14 cellular contexts compared by ENCODE assay signal in the genomic region with DNA sequence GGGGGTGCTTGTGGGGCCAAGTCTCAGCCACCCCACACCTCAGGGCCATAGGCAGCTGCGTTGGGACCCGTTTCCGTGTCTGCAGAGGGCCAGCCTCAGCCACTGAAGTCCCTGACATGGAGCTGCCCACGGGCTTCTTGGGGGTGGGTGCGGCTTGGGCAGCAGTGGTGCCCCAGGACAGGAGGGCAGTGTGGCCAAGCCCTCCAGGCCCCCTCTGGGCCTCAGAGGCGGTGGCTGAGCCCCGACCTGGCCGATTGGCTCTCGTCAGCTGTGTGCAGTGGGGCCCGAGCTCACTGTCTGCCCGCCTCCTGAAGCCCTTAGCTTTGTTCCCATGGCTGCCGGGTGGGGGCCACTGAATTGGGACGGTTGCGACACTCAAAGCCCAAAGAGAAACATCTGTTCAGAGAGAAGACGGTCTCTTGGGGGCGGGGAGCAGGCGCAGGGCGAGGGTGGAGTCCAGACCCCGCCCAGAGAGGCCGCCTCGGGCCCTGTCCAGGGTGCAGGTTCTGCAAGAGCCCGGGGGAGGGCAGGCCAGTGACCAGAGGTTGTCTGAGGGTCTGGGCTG. TPM values are rescaled to one million over a fixed set of nuclear protein-coding genes. Genes with fewer than 3 reads are reported as not detected.
A peak's percentile ranks its signal among the peaks of the same experiment; 100 is the strongest.
DNase-seq lines count a peak whose midpoint lies in the region; ATAC-seq and TF ChIP-seq lines count a peak whose summit lies in the region.
"Had no signal": no experiment of that assay in that cellular context is flagged by ENCODE, and none has a peak within 500 bp of the region (broad histone marks: within the 10 kb centered on the region; RNA-seq: fewer than 3 reads in every experiment).

No MANE protein-coding gene starts in this region.

- H3K9me3 Mint-ChIP-seq in GM23338 (no peaks in the 10 kb centered on the region), MCF 10A (ENCODE audit: unreplicated experiment) (no peaks in the 10 kb centered on the region)
- H3K9me3 Mint-ChIP-seq: stimulated activated naive B cell treated with anti-CD40 and anti-IgM and Interleukin-4, amounts not matched to agents 10 μg/mL and 1 μg/mL and 100 μg/mL, for 72 hours had no signal

- H3K27me3 ChIP-seq in GM23338 (ENCODE audit: insufficient read depth), result no peaks in the 10 kb centered on the region
- H3K27me3 ChIP-seq: upper lobe of left lung had no signal

- no peaks in the 10 kb centered on the region; the same call in 2 of the 3 replicates for H3K36me3 Mint-ChIP-seq in GM23338 (ENCODE audit: low read depth)
- no peaks in the 10 kb centered on the region for H3K36me3 Mint-ChIP-seq in MCF 10A (ENCODE audit: insufficient read depth, unreplicated experiment)
- H3K36me3 Mint-ChIP-seq: stimulated activated naive B cell treated with anti-CD40 and anti-IgM and Interleukin-4, amounts not matched to agents 10 μg/mL and 1 μg/mL and 100 μg/mL, for 72 hours had no signal

- POLR2A ChIA-PET in MCF 10A (lab: Yijun Ruan, JAX), result interaction anchor here (0.7 kb wide), 1 partner anchor 149 kb away, joined by 4 read pairs; no protein-coding TSS in a partner anchor

- no peak overlapping the region for H3K4me3 ChIP-seq in GM23338
- H3K4me3 ChIP-seq: gastrocnemius medialis, upper lobe of left lung had no signal

- no peaks in the 10 kb centered on the region for H4K20me1 ChIP-seq in GM23338 (replicated peaks; ENCODE audit: insufficient read depth)

- H3K79me2 ChIP-seq in GM23338 (replicated peaks; ENCODE audit: insufficient read depth), result no peaks in the 10 kb centered on the region

- intact Hi-C loops in MCF 10A (cut with micrococcal nuclease), result no loop called here

- no peak overlapping the region for H3K27ac ChIP-seq in GM23338 (ENCODE audit: low read depth)
- H3K27ac ChIP-seq: gastrocnemius medialis, upper lobe of left lung had no signal

- CTCF ChIA-PET in MCF 10A (lab: Yijun Ruan, JAX), result interaction anchor here (1.0 to 1.4 kb wide), 2 partner anchors 50 to 54 kb away, joined by 3 to 4 read pairs; no protein-coding TSS in a partner anchor

- no peaks in the 10 kb centered on the region for H3K4me1 ChIP-seq in GM23338 (ENCODE audit: insufficient read depth)
- H3K4me1 ChIP-seq: gastrocnemius medialis had no signal

- H3K9me2 ChIP-seq in GM23338 (ENCODE audit: insufficient read depth), result no peaks in the 10 kb centered on the region

- no peak overlapping the region for H3K4me2 ChIP-seq in GM23338

- H3K27ac Mint-ChIP-seq in GM23338 (no peak overlapping the region), MCF 10A (ENCODE audit: low read depth, unreplicated experiment) (no peak overlapping the region)
- H3K27ac Mint-ChIP-seq: stimulated activated naive B cell treated with anti-CD40 and anti-IgM and Interleukin-4, amounts not matched to agents 10 μg/mL and 1 μg/mL and 100 μg/mL, for 72 hours had no signal

- H2AFZ ChIP-seq in GM23338, result no peak overlapping the region

- peaks cover 6% of the 10 kb centered on the region for H3K27me3 Mint-ChIP-seq in GM23338 (ENCODE audit: insufficient read depth, low read depth, poor library complexity)
- no peaks in the 10 kb centered on the region for H3K27me3 Mint-ChIP-seq in MCF 10A (ENCODE audit: insufficient read depth, unreplicated experiment)

- no peak for TF ChIP-seq CTCF in GM23338 (conservative IDR thresholded peaks at IDR 0.05; ENCODE audit: low read depth in 2 of 2)
- TF ChIP-seq CTCF in MCF 10A (IDR thresholded peaks at IDR 0.05; ENCODE audit: unreplicated experiment), result no peak

- H3K4me3 Mint-ChIP-seq in GM23338 (no peak overlapping the region), MCF 10A (ENCODE audit: unreplicated experiment) (no peak overlapping the region)
- H3K4me3 Mint-ChIP-seq: stimulated activated naive B cell treated with anti-CD40 and anti-IgM and Interleukin-4, amounts not matched to agents 10 μg/mL and 1 μg/mL and 100 μg/mL, for 72 hours had no signal

- H3K36me3 ChIP-seq in GM23338 (ENCODE audit: insufficient read depth), result no peaks in the 10 kb centered on the region
- H3K36me3 ChIP-seq: gastrocnemius medialis had no signal

- BruUV-seq in MCF 10A (replicated peaks; lab: Mats Ljungman, UMichigan), result no TSS peak

- no peaks in the 10 kb centered on the region for H3K4me1 Mint-ChIP-seq in GM23338
- H3K4me1 Mint-ChIP-seq in MCF 10A (ENCODE audit: insufficient read depth, unreplicated experiment), result no peaks in the 10 kb centered on the region
- H3K4me1 Mint-ChIP-seq: stimulated activated naive B cell treated with anti-CD40 and anti-IgM and Interleukin-4, amounts not matched to agents 10 μg/mL and 1 μg/mL and 100 μg/mL, for 72 hours had no signal

- DNase-seq in AG08395 (ENCODE audit: low spot score) (peak; percentile 77), GM23338 (ENCODE audit: low spot score) (no peak), NOMO-1 treated with DMSO at 0.1 percent for 48 hours (lab: John Stamatoyannopoulos, UW; ENCODE audit: unreplicated experiment) (peak; percentile 83), fibroblast of the conjunctiva (ENCODE audit: low read depth) (peak; percentile 16), MCF 10A (ENCODE audit: unreplicated experiment) (no peak), 8988T (no peak), inferior parietal cortex (ENCODE audit: extremely low spot score) (no peak)
- DNase-seq in activated T-cell treated with anti-CD3 and anti-CD28 coated beads, Interleukin-2, amount 50 U/mL, for 48 hours, result no peak
- DNase-seq: activated CD4-positive, CD25-positive, alpha-beta regulatory T cell; gastrocnemius medialis; NCI-H446; stimulated activated naive B cell treated with anti-CD40 and anti-IgM and Interleukin-4, amounts not matched to agents 10 μg/mL and 1 μg/mL and 100 μg/mL, for 72 hours; T-helper 1 cell had no signal

- ATAC-seq in GM23338, result peak; percentile 5; the same call in 2 of the 3 replicates
- ATAC-seq: stimulated activated naive B cell treated with anti-CD40 and anti-IgM and Interleukin-4, amounts not matched to agents 10 μg/mL and 1 μg/mL and 100 μg/mL, for 72 hours had no signal

- H3F3A ChIP-seq in GM23338 (replicated peaks; ENCODE audit: low read depth), result no peaks in the 10 kb centered on the region

TF ChIP-seq in GM23338, 12 proteins besides CTCF, POLR2A, EP300 and RAD21:
- TF ChIP-seq EZH2 (IDR thresholded peaks at IDR 0.05; ENCODE audit: low read depth, unreplicated experiment), result no peak

RNA-seq across cellular contexts. Expression of gene FGFR3, which starts 9.1 kb away (rescaled TPM):
- 14.8 and 17.4 TPM in 2 replicates for total RNA-seq in GM23338 (2014; rRNA removed; shearing (Covaris generic))
- 3.6 and 4.2 TPM in 2 replicates for polyA plus RNA-seq in GM23338 (2016; fragmentation: Nextera tagmentation; extraction: Ambion mirVana)
- 2.5 and 6.5 TPM in 2 replicates for total RNA-seq in MCF 10A (2022)

RNA-seq across cellular contexts. Expression of gene LETM1, which starts 53.7 kb away (rescaled TPM):
- total RNA-seq in GM23338 (2014; rRNA removed; shearing (Covaris generic)), result 64.9 and 68.9 TPM in 2 replicates
- polyA plus RNA-seq in GM23338 (2016; fragmentation: Nextera tagmentation; extraction: Ambion mirVana), result 23.3 and 24.5 TPM in 2 replicates
- 85.0 and 86.3 TPM in 2 replicates for total RNA-seq in MCF 10A (2022)

Comparison
In these comparisons a context has a peak if more than half of its experiments do, and no peak if none do; other contexts are left out.
1. DNase-seq: peak in AG08395 (single experiment), NOMO-1 treated with DMSO at 0.1 percent for 48 hours (single experiment) and fibroblast of the conjunctiva (single experiment); none in GM23338 (single experiment), MCF 10A (single experiment), 8988T (single experiment), inferior parietal cortex (single experiment) and activated T-cell treated with anti-CD3 and anti-CD28 coated beads, Interleukin-2, amount 50 U/mL, for 48 hours (0 of 2).